ENCODE assay signal across 1 cellular context in genomic region chr6:31156647-31157046, GRCh38.
TF ChIP-seq lines count a peak whose summit lies in the region.

No MANE protein-coding gene starts in this region.

TF ChIP-seq in GM12878, 131 proteins besides CTCF, POLR2A, EP300 and RAD21:
- TF ChIP-seq SUZ12 (IDR thresholded peaks at IDR 0.05; ENCODE audit: unreplicated experiment) = no peak
- no peak for TF ChIP-seq ATF2 (IDR thresholded peaks at IDR 0.05; ENCODE audit: low read length)
- TF ChIP-seq ASH2L (IDR thresholded peaks at IDR 0.05; ENCODE audit: borderline replicate concordance, low read depth) = no peak
- TF ChIP-seq BRCA1 (IDR thresholded peaks at IDR 0.05; ENCODE audit: low read depth, low read length) = no peak
- TF ChIP-seq MEF2A (IDR thresholded peaks at IDR 0.05; ENCODE audit: insufficient read depth, low read depth, low read length) = no peak
- no peak for TF ChIP-seq SREBF2 (IDR thresholded peaks at IDR 0.05; ENCODE audit: low read length)
- no peak for TF ChIP-seq EGR1 (IDR thresholded peaks at IDR 0.05; ENCODE audit: borderline replicate concordance in 1 of 2, low read depth in 2 of 2, low read length in 2 of 2)
